Comparison of ENCODE assay signal across 12 cellular contexts in genomic region chr12:71610036-71610795, GRCh38. TPM values are rescaled to one million over a fixed set of nuclear protein-coding genes. Genes with fewer than 3 reads are reported as not detected.
DNase-seq lines count a peak whose midpoint lies in the region; ATAC-seq and TF ChIP-seq lines count a peak whose summit lies in the region.
"Had no signal": no experiment of that assay in that cellular context is flagged by ENCODE, and none has a peak within 500 bp of the region (broad histone marks: within the 10 kb centered on the region; RNA-seq: fewer than 3 reads in every experiment).

No MANE protein-coding gene starts in this region.

- H3K36me3 Mint-ChIP-seq in activated naive CD4-positive, alpha-beta T cell treated with anti-CD3 and anti-CD28 coated beads, Interleukin-2, amount 10 ng/mL, durations not matched to agents 7 days and 5 days, result peaks cover 71% of the 10 kb centered on the region
- peaks cover 75% of the 10 kb centered on the region for H3K36me3 Mint-ChIP-seq in activated naive CD8-positive, alpha-beta T cell treated with anti-CD3 and anti-CD28 coated beads, Interleukin-2, amount 50 U/mL, for 24 hours (ENCODE audit: low read depth)

- no peak for TF ChIP-seq CTCF in Panc1 (IDR thresholded peaks at IDR 0.05)

- H3K27me3 Mint-ChIP-seq in activated naive CD4-positive, alpha-beta T cell treated with anti-CD3 and anti-CD28 coated beads, Interleukin-2, amount 10 ng/mL, durations not matched to agents 7 days and 5 days, result no peaks in the 10 kb centered on the region
- no peaks in the 10 kb centered on the region for H3K27me3 Mint-ChIP-seq in activated naive CD8-positive, alpha-beta T cell treated with anti-CD3 and anti-CD28 coated beads, Interleukin-2, amount 50 U/mL, for 24 hours
- no peaks in the 10 kb centered on the region for H3K27me3 Mint-ChIP-seq in stimulated activated naive CD8-positive, alpha-beta T cell treated with anti-CD3 and anti-CD28 coated beads, Interleukin-15, amount 100 ng/mL, for 72 hours

- no peak overlapping the region for H3K4me3 Mint-ChIP-seq in activated naive CD4-positive, alpha-beta T cell treated with anti-CD3 and anti-CD28 coated beads, Interleukin-2, amount 10 ng/mL, durations not matched to agents 7 days and 5 days
- H3K4me3 Mint-ChIP-seq in activated naive CD8-positive, alpha-beta T cell treated with anti-CD3 and anti-CD28 coated beads, Interleukin-2, amount 50 U/mL, for 24 hours, result no peak overlapping the region
- H3K4me3 Mint-ChIP-seq in stimulated activated naive CD8-positive, alpha-beta T cell treated with anti-CD3 and anti-CD28 coated beads, Interleukin-15, amount 100 ng/mL, for 72 hours, result no peak overlapping the region
- H3K4me3 Mint-ChIP-seq: WTC11 had no signal

- H3K9me3 ChIP-seq in Panc1 (ENCODE audit: control insufficient read depth, insufficient read depth, low read depth, low read length), result no peaks in the 10 kb centered on the region

- POLR2A ChIA-PET in Panc1 (lab: Charles Lee), result no interaction called here

- peaks cover 16% of the 10 kb centered on the region for H3K4me1 Mint-ChIP-seq in activated naive CD4-positive, alpha-beta T cell treated with anti-CD3 and anti-CD28 coated beads, Interleukin-2, amount 10 ng/mL, durations not matched to agents 7 days and 5 days
- peaks cover 11% of the 10 kb centered on the region for H3K4me1 Mint-ChIP-seq in activated naive CD8-positive, alpha-beta T cell treated with anti-CD3 and anti-CD28 coated beads, Interleukin-2, amount 50 U/mL, for 24 hours
- H3K4me1 Mint-ChIP-seq in stimulated activated naive CD8-positive, alpha-beta T cell treated with anti-CD3 and anti-CD28 coated beads, Interleukin-15, amount 100 ng/mL, for 72 hours, result peaks cover 11% of the 10 kb centered on the region
- H3K4me1 Mint-ChIP-seq: WTC11 had no signal

- ATAC-seq in Panc1, result no peak
- ATAC-seq in activated naive CD8-positive, alpha-beta T cell treated with anti-CD3 and anti-CD28 coated beads, Interleukin-2, amount 50 U/mL, for 24 hours, result peak; percentile 40
- no peak for ATAC-seq in stimulated activated naive CD8-positive, alpha-beta T cell treated with anti-CD3 and anti-CD28 coated beads, Interleukin-15, amount 100 ng/mL, for 72 hours
- no peak for ATAC-seq in HG03108 (IDR thresholded peaks at IDR 0.05; ENCODE audit: unreplicated experiment)
- ATAC-seq: WTC11 had no signal

- H3K27me3 ChIP-seq in Panc1 (ENCODE audit: control insufficient read depth, insufficient read depth, low read length), result no peaks in the 10 kb centered on the region

- no peaks in the 10 kb centered on the region for H3K4me1 ChIP-seq in Panc1 (ENCODE audit: control insufficient read depth, insufficient read depth, low read length)

- no peak overlapping the region for H3K27ac ChIP-seq in Panc1 (ENCODE audit: low read length)

- no peak for DNase-seq in activated naive CD4-positive, alpha-beta T cell treated with anti-CD3 and anti-CD28 coated beads, Interleukin-2, amount 10 ng/mL, durations not matched to agents 7 days and 5 days
- DNase-seq in activated naive CD4-positive, alpha-beta T cell treated with anti-CD3 and anti-CD28 coated beads, Interleukin-2, amount 50 U/mL, for 16 hours, result no peak
- DNase-seq in Panc1 (ENCODE audit: low read depth, low spot score) (no peak), GDM1 (lab: John Stamatoyannopoulos, UW) (no peak)
- no peak for DNase-seq in activated naive CD8-positive, alpha-beta T cell treated with anti-CD3 and anti-CD28 coated beads, Interleukin-2, amount 50 U/mL, for 24 hours
- DNase-seq in stimulated activated naive CD8-positive, alpha-beta T cell treated with anti-CD3 and anti-CD28 coated beads, Interleukin-15, amount 100 ng/mL, for 72 hours, result no peak
- no peak for DNase-seq in activated CD4-positive, CD25-positive, alpha-beta regulatory T cell treated with anti-CD3 and anti-CD28 coated beads, Interleukin-2, amount 50 U/mL, for 72 hours
- DNase-seq: mesenchymal stem cell, NCI-H1417, small intestine had no signal

- in situ Hi-C loops in Panc1 (cut with HindIII; ENCODE audit: low pct_unique_long_range_greater_than_20kb, low sequenced_read_pairs), result no loop called here

- H3K27ac Mint-ChIP-seq in activated naive CD4-positive, alpha-beta T cell treated with anti-CD3 and anti-CD28 coated beads, Interleukin-2, amount 10 ng/mL, durations not matched to agents 7 days and 5 days, result peak overlapping the region; percentile 74
- H3K27ac Mint-ChIP-seq in activated naive CD8-positive, alpha-beta T cell treated with anti-CD3 and anti-CD28 coated beads, Interleukin-2, amount 50 U/mL, for 24 hours, result peak overlapping the region; percentile 69
- peak overlapping the region; percentile 59 to 95 for H3K27ac Mint-ChIP-seq in stimulated activated naive CD8-positive, alpha-beta T cell treated with anti-CD3 and anti-CD28 coated beads, Interleukin-15, amount 100 ng/mL, for 72 hours
- H3K27ac Mint-ChIP-seq: WTC11 had no signal

- TSS peak; percentile 38 for BruUV-seq in Panc1 (replicated peaks; lab: Mats Ljungman, UMichigan)

- no peaks in the 10 kb centered on the region for H3K9me3 Mint-ChIP-seq in activated naive CD4-positive, alpha-beta T cell treated with anti-CD3 and anti-CD28 coated beads, Interleukin-2, amount 10 ng/mL, durations not matched to agents 7 days and 5 days
- no peaks in the 10 kb centered on the region for H3K9me3 Mint-ChIP-seq in activated naive CD8-positive, alpha-beta T cell treated with anti-CD3 and anti-CD28 coated beads, Interleukin-2, amount 50 U/mL, for 24 hours
- no peaks in the 10 kb centered on the region for H3K9me3 Mint-ChIP-seq in stimulated activated naive CD8-positive, alpha-beta T cell treated with anti-CD3 and anti-CD28 coated beads, Interleukin-15, amount 100 ng/mL, for 72 hours
- H3K9me3 Mint-ChIP-seq: WTC11 had no signal

- CTCF ChIA-PET in activated naive CD4-positive, alpha-beta T cell treated with anti-CD3 and anti-CD28 coated beads, Interleukin-2, amount 10 ng/mL, durations not matched to agents 7 days and 5 days (lab: Charles Lee), result interaction anchor here (0.8 kb wide), 1 partner anchor 877 kb away, joined by 3 read pairs; no protein-coding TSS in a partner anchor
- CTCF ChIA-PET in Panc1 (lab: Charles Lee), result no interaction called here

- intact Hi-C loops in Panc1 (cut with micrococcal nuclease; ENCODE audit: unreplicated experiment), result no loop called here

- H3K4me3 ChIP-seq in Panc1 (ENCODE audit: low read depth in 2 of 2, low read length in 2 of 2), result no peak overlapping the region

- H3K36me3 ChIP-seq in Panc1 (ENCODE audit: control insufficient read depth, insufficient read depth, low read length), result peaks cover 67% of the 10 kb centered on the region

RNA-seq across cellular contexts. Expression of gene ZFC3H1, which starts 53.4 kb away (rescaled TPM):
- total RNA-seq in Panc1 (2021; ENCODE audit: unreplicated experiment), result 38.2 TPM
- polyA plus RNA-seq in Panc1 (2012; ENCODE audit: insufficient read length), result 15.0 TPM

RNA-seq across cellular contexts. Expression of gene THAP2, which starts 53.9 kb away (rescaled TPM):
- 3.7 TPM for total RNA-seq in Panc1 (2021; ENCODE audit: unreplicated experiment)
- 2.4 TPM for polyA plus RNA-seq in Panc1 (2012; ENCODE audit: insufficient read length)
